8 cellular contexts compared by ENCODE assay signal in genomic region chr5:177446184-177447065, GRCh38. TPM values are rescaled to one million over a fixed set of nuclear protein-coding genes. Genes with fewer than 3 reads are reported as not detected.
DNase-seq lines count a peak whose midpoint lies in the region; ATAC-seq and TF ChIP-seq lines count a peak whose summit lies in the region.

PRR7 (plus strand) TSS chr5:177446814; CDS start chr5:177455068, 8,254 bp downstream.

- peak; percentile 48 to 55 for DNase-seq in stimulated activated CD4-positive, alpha-beta T cell treated with anti-CD3 and anti-CD28 coated beads, Interleukin-12 subunit alpha, Interleukin-12 subunit beta, amount 100 ng/mL, for 24 hours (ENCODE audit: low read depth in 2 of 2)
- no peak for DNase-seq in stimulated activated CD4-positive, alpha-beta T cell treated with anti-CD3 and anti-CD28 coated beads, Interleukin-2, amount 100 ng/mL, for 48 hours
- peak; percentile 83 for DNase-seq in NCI-H2196 (lab: John Stamatoyannopoulos, UW; ENCODE audit: unreplicated experiment)
- DNase-seq in activated CD4-positive, alpha-beta T cell treated with anti-CD3 and anti-CD28 coated beads for 1 hour, result peak; percentile 59
- no peak for DNase-seq in coronary artery (ENCODE audit: low spot score)
- DNase-seq in left lobe of liver (ENCODE audit: low spot score), result no peak
- DNase-seq in stimulated activated CD4-positive, alpha-beta T cell treated with anti-CD3 and anti-CD28 coated beads, Interleukin-4, amount 100 ng/mL, for 24 hours, result peak; percentile 69

- no peak within 1 kb of the TSS for H3K27ac ChIP-seq in coronary artery

- peak within 1 kb of the TSS; percentile 88 for H3K4me3 ChIP-seq in coronary artery

- ATAC-seq in HG02798 (IDR thresholded peaks at IDR 0.05; ENCODE audit: poor library complexity, unreplicated experiment), result peak; percentile 65
- peak; percentile 87 for ATAC-seq in left lobe of liver

- TF ChIP-seq CTCF in coronary artery (IDR thresholded peaks at IDR 0.05), result no peak

RNA-seq across cellular contexts. Expression of gene PRR7, which starts in this region (rescaled TPM):
- total RNA-seq in left lobe of liver, result 0.63 TPM

Comparison
In these comparisons a context has a peak if more than half of its experiments do, and no peak if none do; other contexts are left out.
1. DNase-seq: peak in stimulated activated CD4-positive, alpha-beta T cell treated with anti-CD3 and anti-CD28 coated beads, Interleukin-12 subunit alpha, Interleukin-12 subunit beta, amount 100 ng/mL, for 24 hours (2 of 2), NCI-H2196 (single experiment), activated CD4-positive, alpha-beta T cell treated with anti-CD3 and anti-CD28 coated beads for 1 hour (single experiment) and stimulated activated CD4-positive, alpha-beta T cell treated with anti-CD3 and anti-CD28 coated beads, Interleukin-4, amount 100 ng/mL, for 24 hours (single experiment); none in stimulated activated CD4-positive, alpha-beta T cell treated with anti-CD3 and anti-CD28 coated beads, Interleukin-2, amount 100 ng/mL, for 48 hours (0 of 2), coronary artery (single experiment) and left lobe of liver (single experiment).
2. Peak in ATAC-seq in left lobe of liver; RNA of the gene not detected or under 1 TPM.